In genomic region chr17:81566461-81567126, GRCh38 we compare ENCODE assay signal across 8 cellular contexts. TPM values are rescaled to one million over a fixed set of nuclear protein-coding genes. Genes with fewer than 3 reads are reported as not detected.
A peak's percentile ranks its signal among the peaks of the same experiment; 100 is the strongest.
DNase-seq lines count a peak whose midpoint lies in the region; ATAC-seq and TF ChIP-seq lines count a peak whose summit lies in the region.

No MANE protein-coding gene starts in this region.

- peak overlapping the region in 3 of 5 donors; percentile 35 to 68 (median 51) for H3K9ac ChIP-seq in subcutaneous abdominal adipose tissue (ENCODE audit: low read length in 5 of 5)

- no peaks in the 10 kb centered on the region for H4K20me1 ChIP-seq in hepatocyte (ENCODE audit: insufficient read depth, poor library complexity, severe bottlenecking)

- H2AFZ ChIP-seq in hepatocyte, result no peak overlapping the region

- H3K4me1 ChIP-seq in hepatocyte (ENCODE audit: insufficient read depth) (peaks cover 30% of the 10 kb centered on the region), subcutaneous abdominal adipose tissue (ENCODE audit: control insufficient read depth in 5 of 5, insufficient read depth in 5 of 5, low read length in 5 of 5) (peaks cover 12 to 38% (median 27%) of the 10 kb centered on the region in 5 donors)

- no peaks in the 10 kb centered on the region for H3K9me2 ChIP-seq in hepatocyte (replicated peaks; ENCODE audit: insufficient read depth)

- H3K36me3 ChIP-seq in hepatocyte (replicated peaks; ENCODE audit: insufficient read depth, low read depth) (no peaks in the 10 kb centered on the region), subcutaneous abdominal adipose tissue (ENCODE audit: control insufficient read depth in 5 of 5, insufficient read depth in 5 of 5, low read length in 5 of 5) (peaks cover 7 to 85% (median 72%) of the 10 kb centered on the region in 5 donors)

- H3K9me3 ChIP-seq in hepatocyte (ENCODE audit: low read depth), result no peaks in the 10 kb centered on the region
- no peaks in the 10 kb centered on the region for H3K9me3 ChIP-seq in subcutaneous abdominal adipose tissue (ENCODE audit: control insufficient read depth in 5 of 5, low read length in 5 of 5)

- no peaks in the 10 kb centered on the region for H3K79me2 ChIP-seq in hepatocyte

- peak overlapping the region; percentile 89 for H3K27ac ChIP-seq in hepatocyte
- peak overlapping the region; percentile 43 for H3K27ac ChIP-seq in subcutaneous abdominal adipose tissue (ENCODE audit: low read depth, low read length)

- no peak for ATAC-seq in HG03354 (IDR thresholded peaks at IDR 0.05; ENCODE audit: poor library complexity, severe bottlenecking, unreplicated experiment)

- H3K27me3 ChIP-seq in hepatocyte (no peaks in the 10 kb centered on the region), subcutaneous abdominal adipose tissue (ENCODE audit: control insufficient read depth in 5 of 5, insufficient read depth in 4 of 5, low read length in 5 of 5) (no peaks in the 10 kb centered on the region)

- DNase-seq in DMS 273 treated with DMSO at 0.1 percent for 48 hours (lab: John Stamatoyannopoulos, UW) (peak; percentile 77), NCI-H1105 (lab: John Stamatoyannopoulos, UW) (peak; percentile 82), amniotic stem cell (lab: John Stamatoyannopoulos, UW) (peak; percentile 98), hepatocyte (ENCODE audit: low spot score) (peak; percentile 83), T-helper 2 cell (no peak), NCI-H82 treated with DMSO at 0.1 percent for 48 hours (lab: John Stamatoyannopoulos, UW; ENCODE audit: unreplicated experiment) (no peak)

- H3K4me2 ChIP-seq in hepatocyte, result peak overlapping the region; percentile 72

- no peak overlapping the region for H3K4me3 ChIP-seq in hepatocyte
- peak overlapping the region; percentile 26 to 61 (median 47) for H3K4me3 ChIP-seq in subcutaneous abdominal adipose tissue (ENCODE audit: low read depth in 1 of 5, low read length in 5 of 5)

- WGBS in hepatocyte (ENCODE audit: low lambda C conversion rate, missing lambda C conversion rate), result 31% methylated on average over 8 of the region's 8 CpGs

- TF ChIP-seq CTCF in hepatocyte (IDR thresholded peaks at IDR 0.05; ENCODE audit: poor library complexity), result no peak

RNA-seq across cellular contexts. Expression of gene FAAP100, which starts 14.4 kb away (rescaled TPM):
- 18.3 and 20.9 TPM in 2 replicates for total RNA-seq in hepatocyte
- polyA plus RNA-seq in hepatocyte, result 30.7 and 34.4 TPM in 2 replicates

RNA-seq across cellular contexts. Expression of gene FSCN2, which starts 38.4 kb away (rescaled TPM):
- 1.8 and 3.7 TPM in 2 replicates for total RNA-seq in hepatocyte
- polyA plus RNA-seq in hepatocyte, result 0.29 and 0.40 TPM in 2 replicates

RNA-seq across cellular contexts. Expression of gene ACTG1, which starts 54.0 kb away (rescaled TPM):
- 3,207 and 3,298 TPM in 2 replicates for total RNA-seq in hepatocyte
- 2,719 and 2,832 TPM in 2 replicates for polyA plus RNA-seq in hepatocyte

Comparison
In these comparisons a context has a peak if more than half of its experiments do, and no peak if none do; other contexts are left out.
1. DNase-seq: peak in DMS 273 treated with DMSO at 0.1 percent for 48 hours (single experiment), NCI-H1105 (single experiment), amniotic stem cell (single experiment) and hepatocyte (single experiment); none in T-helper 2 cell (0 of 5) and NCI-H82 treated with DMSO at 0.1 percent for 48 hours (single experiment).